9 cellular contexts compared by ENCODE assay signal in the genomic region with DNA sequence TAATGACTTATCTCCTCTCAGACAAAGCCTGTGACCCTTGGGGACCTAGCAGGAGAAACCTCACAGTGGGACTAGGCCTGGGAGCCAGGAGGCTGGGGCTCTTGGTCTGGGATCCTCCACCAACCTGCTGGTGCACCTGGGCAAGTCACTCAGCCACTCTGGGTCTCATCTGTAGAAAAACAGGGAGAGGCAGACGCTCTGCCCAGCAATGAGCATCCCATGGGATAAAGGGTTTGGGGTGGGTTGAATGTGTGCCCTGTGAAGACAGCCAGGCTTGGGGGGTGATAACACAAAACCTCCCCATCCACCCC.
DNase-seq lines count a peak whose midpoint lies in the region; ATAC-seq and TF ChIP-seq lines count a peak whose summit lies in the region.
"Had no signal": no experiment of that assay in that cellular context is flagged by ENCODE, and none has a peak within 500 bp of the region (broad histone marks: within the 10 kb centered on the region; RNA-seq: fewer than 3 reads in every experiment).

No MANE protein-coding gene starts in this region.

- intact Hi-C loops in activated naive CD4-positive, alpha-beta T cell treated with anti-CD3 and anti-CD28 coated beads for 36 hours (cut with micrococcal nuclease) = no loop called here
- intact Hi-C loops in transverse colon (cut with DNase I; ENCODE audit: low total_unique reads) = loop anchor here (10.0 kb wide), 1 partner anchor 76 kb away; no protein-coding TSS in a partner anchor

- H3K9me3 ChIP-seq in muscle layer of colon (ENCODE audit: low read length) (no peaks in the 10 kb centered on the region), transverse colon (no peaks in the 10 kb centered on the region)

- H3K27ac ChIP-seq in brain microvascular endothelial cell (peak overlapping the region; percentile 92), muscle layer of colon (ENCODE audit: low read depth, low read length) (peak overlapping the region; percentile 64), transverse colon (peak overlapping the region; percentile 75 to 87 (median 84))

- TF ChIP-seq CTCF in brain microvascular endothelial cell (IDR thresholded peaks at IDR 0.05; ENCODE audit: low read depth, low read length, missing control alignments) (no peak), transverse colon (IDR thresholded peaks at IDR 0.05) (no peak), GM13976 (IDR thresholded peaks at IDR 0.05; ENCODE audit: borderline replicate concordance, control extremely low read depth, extremely low read depth, insufficient read depth, missing control alignments) (no peak)

- no peaks in the 10 kb centered on the region for H3K9me3 Mint-ChIP-seq in activated naive CD4-positive, alpha-beta T cell treated with anti-CD3 and anti-CD28 coated beads, Interleukin-2, amount 50 U/mL, for 72 hours
- no peaks in the 10 kb centered on the region for H3K9me3 Mint-ChIP-seq in activated naive CD4-positive, alpha-beta T cell treated with anti-CD3 and anti-CD28 coated beads for 36 hours

- H3K27ac Mint-ChIP-seq in activated naive CD4-positive, alpha-beta T cell treated with anti-CD3 and anti-CD28 coated beads, Interleukin-2, amount 50 U/mL, for 72 hours = peak overlapping the region; percentile 37 to 79
- no peak overlapping the region for H3K27ac Mint-ChIP-seq in activated naive CD4-positive, alpha-beta T cell treated with anti-CD3 and anti-CD28 coated beads for 36 hours

- peaks cover 98% of the 10 kb centered on the region for H3K4me1 ChIP-seq in muscle layer of colon (ENCODE audit: insufficient read depth, low read length)
- H3K4me1 ChIP-seq in transverse colon = peaks cover 59 to 82% (median 68%) of the 10 kb centered on the region in 4 donors

- peak overlapping the region; percentile 34 for H3K9ac ChIP-seq in muscle layer of colon (ENCODE audit: low read length)

- no peak for ATAC-seq in activated naive CD4-positive, alpha-beta T cell treated with anti-CD3 and anti-CD28 coated beads, Interleukin-2, amount 50 U/mL, for 72 hours
- ATAC-seq in GM18520 (IDR thresholded peaks at IDR 0.05; ENCODE audit: unreplicated experiment) = no peak

- CTCF ChIA-PET in activated naive CD4-positive, alpha-beta T cell treated with anti-CD3 and anti-CD28 coated beads for 36 hours (lab: Charles Lee) = no interaction called here

- no peaks in the 10 kb centered on the region for H3K27me3 Mint-ChIP-seq in activated naive CD4-positive, alpha-beta T cell treated with anti-CD3 and anti-CD28 coated beads for 36 hours (ENCODE audit: low read depth)

- no peak for DNase-seq in activated naive CD4-positive, alpha-beta T cell treated with anti-CD3 and anti-CD28 coated beads, Interleukin-2, amount 50 U/mL, for 72 hours (ENCODE audit: low spot score in 2 of 2)
- no peak for DNase-seq in activated naive CD4-positive, alpha-beta T cell treated with anti-CD3 and anti-CD28 coated beads for 36 hours
- DNase-seq in brain microvascular endothelial cell (no peak), transverse colon (no peak), GM13976 (ENCODE audit: low spot score) (no peak), GDM1 (lab: John Stamatoyannopoulos, UW) (no peak)
- DNase-seq: amniotic stem cell had no signal

- no peak overlapping the region for H3K4me3 ChIP-seq in brain microvascular endothelial cell (ENCODE audit: low read depth, low read length)
- no peak overlapping the region for H3K4me3 ChIP-seq in muscle layer of colon (ENCODE audit: low read depth in 1 of 2, low read length in 2 of 2)
- no peak overlapping the region for H3K4me3 ChIP-seq in transverse colon

- no peak for TF ChIP-seq POLR2A in transverse colon (IDR thresholded peaks at IDR 0.05)

- 67% methylated on average over 1 of the region's 1 CpG; no CpG with 5 or more reads in 1 of the 2 donors for WGBS in transverse colon (ENCODE audit: low coverage in 1 of 2), 2 donors

- no peaks in the 10 kb centered on the region for H3K36me3 Mint-ChIP-seq in activated naive CD4-positive, alpha-beta T cell treated with anti-CD3 and anti-CD28 coated beads, Interleukin-2, amount 50 U/mL, for 72 hours
- no peaks in the 10 kb centered on the region for H3K36me3 Mint-ChIP-seq in activated naive CD4-positive, alpha-beta T cell treated with anti-CD3 and anti-CD28 coated beads for 36 hours (ENCODE audit: low read depth)

- H3K4me3 Mint-ChIP-seq in activated naive CD4-positive, alpha-beta T cell treated with anti-CD3 and anti-CD28 coated beads for 36 hours = no peak overlapping the region

- H3K27me3 ChIP-seq in brain microvascular endothelial cell (replicated peaks) (no peaks in the 10 kb centered on the region), muscle layer of colon (ENCODE audit: control insufficient read depth in 1 of 2, insufficient read depth in 2 of 2, low read length in 2 of 2) (no peaks in the 10 kb centered on the region), transverse colon (no peaks in the 10 kb centered on the region)

- peaks cover 41% of the 10 kb centered on the region for H3K4me1 Mint-ChIP-seq in activated naive CD4-positive, alpha-beta T cell treated with anti-CD3 and anti-CD28 coated beads for 36 hours (ENCODE audit: low read depth)

- no peak for TF ChIP-seq EP300 in transverse colon (IDR thresholded peaks at IDR 0.05; ENCODE audit: low read depth)

- H3K36me3 ChIP-seq in brain microvascular endothelial cell (replicated peaks) = no peaks in the 10 kb centered on the region
- H3K36me3 ChIP-seq in muscle layer of colon (ENCODE audit: insufficient read depth, low read length) = peaks cover 13% of the 10 kb centered on the region
- H3K36me3 ChIP-seq in transverse colon = no peaks in the 10 kb centered on the region

- in situ Hi-C loops in brain microvascular endothelial cell (cut with HindIII; ENCODE audit: low pct_ligation_motif_present, low sequenced_read_pairs) = no loop called here
- in situ Hi-C loops in transverse colon (cut with MboI; ENCODE audit: low pct_ligation_motif_present in 1 of 4, low pct_unique_long_range_greater_than_20kb in 1 of 4, low sequenced_read_pairs in 3 of 4) = no loop called here
- in situ Hi-C loops in GM13976 (cut with MboI; ENCODE audit: low sequenced_read_pairs, unreplicated experiment) = no loop called here
